Comparison of ENCODE assay signal across 32 cellular contexts in the genomic region with DNA sequence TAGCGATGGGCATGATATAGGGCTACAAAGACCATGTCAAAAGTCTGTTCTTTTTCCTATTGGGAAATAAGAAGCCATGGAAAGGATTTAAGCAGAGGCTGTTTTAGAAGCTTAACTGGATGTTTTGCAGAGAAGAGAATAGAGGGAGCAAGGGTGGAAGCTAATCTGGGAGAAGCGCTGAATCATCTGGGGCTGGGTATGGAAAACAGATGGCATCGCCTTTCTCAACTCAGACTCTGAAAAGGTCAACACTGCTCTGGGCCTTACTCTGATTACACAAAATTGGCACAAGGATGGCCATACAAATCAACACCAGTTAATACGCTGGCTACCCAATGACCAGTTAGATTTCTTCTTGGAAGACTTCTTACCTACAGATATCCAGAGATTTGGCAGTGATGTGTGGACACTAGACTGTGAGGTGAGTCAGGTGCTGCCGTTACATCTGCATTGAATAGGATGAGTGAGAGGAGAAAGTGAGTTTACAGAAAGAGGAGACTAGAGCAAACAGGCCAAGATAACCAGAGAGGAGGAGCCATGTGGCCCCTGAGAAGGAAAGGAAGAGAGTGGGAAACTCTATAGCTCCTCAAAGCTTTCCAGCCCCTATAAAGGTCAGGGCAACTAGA. TPM values are rescaled to one million over a fixed set of nuclear protein-coding genes. Genes with fewer than 3 reads are reported as not detected.
DNase-seq lines count a peak whose midpoint lies in the region; ATAC-seq and TF ChIP-seq lines count a peak whose summit lies in the region.
"Had no signal": no experiment of that assay in that cellular context is flagged by ENCODE, and none has a peak within 500 bp of the region (broad histone marks: within the 10 kb centered on the region; RNA-seq: fewer than 3 reads in every experiment).

No MANE protein-coding gene starts in this region.

- no peak for ATAC-seq in GM19351 (IDR thresholded peaks at IDR 0.05; ENCODE audit: unreplicated experiment)
- ATAC-seq: activated T-helper 17 cell treated with anti-CD3 and anti-CD28 coated beads, Interleukin-2, amount 50 U/mL, for 72 hours; left ventricle myocardium superior; natural killer cell; WTC11 had no signal

- TF ChIP-seq CTCF in WERI-Rb-1 (IDR thresholded peaks at IDR 0.05; ENCODE audit: low read depth, low read length) (no peak), GM13976 (IDR thresholded peaks at IDR 0.05; ENCODE audit: borderline replicate concordance, control extremely low read depth, extremely low read depth, insufficient read depth, missing control alignments) (no peak)

- peak; percentile 43 for DNase-seq in activated CD4-positive, alpha-beta T cell treated with anti-CD3 and anti-CD28 coated beads, Interleukin-2, amount 10 ng/mL, durations not matched to agents 24 days and 14 days
- DNase-seq in activated CD4-positive, alpha-beta T cell treated with anti-CD3 and anti-CD28 coated beads for 48 hours: no peak
- DNase-seq in WERI-Rb-1: peak; percentile 55
- DNase-seq in fibroblast of the conjunctiva (ENCODE audit: low read depth): peak; percentile 12
- DNase-seq in retina: no peak
- no peak for DNase-seq in GM13976 (ENCODE audit: low spot score)
- DNase-seq: activated CD4-positive, alpha-beta T cell treated with anti-CD3 and anti-CD28 coated beads, Interleukin-2, amount 50 U/mL, for 48 hours; activated CD8-positive, alpha-beta memory T cell treated with anti-CD3 and anti-CD28 coated beads, Interleukin-2, amount 50 U/mL, for 4 hours; activated naive CD8-positive, alpha-beta T cell treated with anti-CD3 and anti-CD28 coated beads for 36 hours; cerebellar nuclear complex; dorsolateral prefrontal cortex; hypothalamus; left ventricle myocardium superior; natural killer cell; NCI-H1048; NCI-H2081; NCI-H446 treated with DMSO at 0.1 percent for 48 hours; SHP77; stimulated activated CD4-positive, alpha-beta T cell treated with anti-CD3 and anti-CD28 coated beads, Interleukin-4, amount 100 ng/mL, for 4 hours; stimulated activated naive CD4-positive, alpha-beta T cell; SW 1271; T1000; testis had no signal

- no peak overlapping the region for H3K27ac Mint-ChIP-seq in activated CD4-positive, alpha-beta T cell treated with anti-CD3 and anti-CD28 coated beads, Interleukin-2, amount 10 ng/mL, durations not matched to agents 24 days and 14 days
- H3K27ac Mint-ChIP-seq: activated naive CD8-positive, alpha-beta T cell treated with anti-CD3 and anti-CD28 coated beads for 36 hours; activated T-helper 17 cell treated with anti-CD3 and anti-CD28 coated beads, Interleukin-2, amount 50 U/mL, for 72 hours; mesothelial cell of epicardium; natural killer cell; WTC11 had no signal

- H3K36me3 ChIP-seq in WERI-Rb-1 (no peaks in the 10 kb centered on the region), skeletal muscle tissue (ENCODE audit: control insufficient read depth in 3 of 3, insufficient read depth in 3 of 3, low read length in 3 of 3) (no peaks in the 10 kb centered on the region)
- H3K36me3 ChIP-seq: BLaER1 treated with 17β-estradiol and CSF1 and Interleukin-3, amounts not matched to agents 10 nM and 100 nM; right atrium auricular region; vagina had no signal

- in situ Hi-C loops in GM13976 (cut with MboI; ENCODE audit: low sequenced_read_pairs, unreplicated experiment): no loop called here

- H3K27ac ChIP-seq in WERI-Rb-1 (peak overlapping the region; percentile 56), skeletal muscle tissue (ENCODE audit: low read depth, low read length) (peak overlapping the region; percentile 67)
- H3K27ac ChIP-seq: BLaER1 treated with 17β-estradiol and CSF1 and Interleukin-3, amounts not matched to agents 10 nM and 100 nM; HL-60; right atrium auricular region; testis; vagina had no signal

- intact Hi-C loops in activated CD4-positive, alpha-beta T cell treated with anti-CD3 and anti-CD28 coated beads, Interleukin-2, amount 10 ng/mL, durations not matched to agents 24 days and 14 days (cut with micrococcal nuclease): no loop called here

- no peak overlapping the region for H3K9ac ChIP-seq in skeletal muscle tissue (ENCODE audit: low read depth in 1 of 3, low read length in 3 of 3)
- H3K9ac ChIP-seq: BLaER1 treated with 17β-estradiol and CSF1 and Interleukin-3, amounts not matched to agents 10 nM and 100 nM had no signal

- H3K9me3 Mint-ChIP-seq in activated CD4-positive, alpha-beta T cell treated with anti-CD3 and anti-CD28 coated beads, Interleukin-2, amount 10 ng/mL, durations not matched to agents 24 days and 14 days: no peaks in the 10 kb centered on the region
- H3K9me3 Mint-ChIP-seq: activated naive CD8-positive, alpha-beta T cell treated with anti-CD3 and anti-CD28 coated beads for 36 hours; activated T-helper 17 cell treated with anti-CD3 and anti-CD28 coated beads, Interleukin-2, amount 50 U/mL, for 72 hours; mesothelial cell of epicardium; natural killer cell; WTC11 had no signal

- H3K4me3 ChIP-seq in WERI-Rb-1 (ENCODE audit: low read depth, low read length) (no peak overlapping the region), skeletal muscle tissue (ENCODE audit: low read length in 3 of 3) (peak overlapping the region in 1 of 3 donors; percentile 17)
- H3K4me3 ChIP-seq: BLaER1 treated with 17β-estradiol and CSF1 and Interleukin-3, amounts not matched to agents 10 nM and 100 nM; dorsolateral prefrontal cortex; right atrium auricular region; testis; vagina had no signal

- H3K27me3 Mint-ChIP-seq in activated CD4-positive, alpha-beta T cell treated with anti-CD3 and anti-CD28 coated beads, Interleukin-2, amount 10 ng/mL, durations not matched to agents 24 days and 14 days: peaks cover 24% of the 10 kb centered on the region

- H3K4me1 Mint-ChIP-seq in activated CD4-positive, alpha-beta T cell treated with anti-CD3 and anti-CD28 coated beads, Interleukin-2, amount 10 ng/mL, durations not matched to agents 24 days and 14 days: no peaks in the 10 kb centered on the region
- H3K4me1 Mint-ChIP-seq: activated naive CD8-positive, alpha-beta T cell treated with anti-CD3 and anti-CD28 coated beads for 36 hours; activated T-helper 17 cell treated with anti-CD3 and anti-CD28 coated beads, Interleukin-2, amount 50 U/mL, for 72 hours; mesothelial cell of epicardium; natural killer cell; WTC11 had no signal

- H3K4me3 Mint-ChIP-seq in activated CD4-positive, alpha-beta T cell treated with anti-CD3 and anti-CD28 coated beads, Interleukin-2, amount 10 ng/mL, durations not matched to agents 24 days and 14 days: no peak overlapping the region
- H3K4me3 Mint-ChIP-seq: activated naive CD8-positive, alpha-beta T cell treated with anti-CD3 and anti-CD28 coated beads for 36 hours; activated T-helper 17 cell treated with anti-CD3 and anti-CD28 coated beads, Interleukin-2, amount 50 U/mL, for 72 hours; mesothelial cell of epicardium; natural killer cell; WTC11 had no signal

- H3K4me1 ChIP-seq in skeletal muscle tissue (ENCODE audit: control insufficient read depth in 3 of 3, insufficient read depth in 3 of 3, low read length in 3 of 3): peaks cover 0 to 11% (median 0%) of the 10 kb centered on the region in 3 donors
- H3K4me1 ChIP-seq: BLaER1 treated with 17β-estradiol and CSF1 and Interleukin-3, amounts not matched to agents 10 nM and 100 nM; right atrium auricular region; testis; vagina had no signal

- no peaks in the 10 kb centered on the region for H3K36me3 Mint-ChIP-seq in activated CD4-positive, alpha-beta T cell treated with anti-CD3 and anti-CD28 coated beads, Interleukin-2, amount 10 ng/mL, durations not matched to agents 24 days and 14 days (ENCODE audit: low read depth)
- H3K36me3 Mint-ChIP-seq: activated naive CD8-positive, alpha-beta T cell treated with anti-CD3 and anti-CD28 coated beads for 36 hours; mesothelial cell of epicardium; natural killer cell; WTC11 had no signal

- H3K27me3 ChIP-seq in WERI-Rb-1 (ENCODE audit: insufficient read depth, low read depth, severe bottlenecking) (no peaks in the 10 kb centered on the region), skeletal muscle tissue (ENCODE audit: control insufficient read depth in 3 of 3, insufficient read depth in 3 of 3, low read length in 3 of 3) (no peaks in the 10 kb centered on the region)
- H3K27me3 ChIP-seq: BLaER1 treated with 17β-estradiol and CSF1 and Interleukin-3, amounts not matched to agents 10 nM and 100 nM; right atrium auricular region; testis; vagina had no signal

- H3K9me3 ChIP-seq in WERI-Rb-1 (ENCODE audit: severe bottlenecking) (no peaks in the 10 kb centered on the region), skeletal muscle tissue (ENCODE audit: control insufficient read depth in 3 of 3, low read length in 3 of 3) (no peaks in the 10 kb centered on the region)
- H3K9me3 ChIP-seq: right atrium auricular region, testis, vagina had no signal

RNA-seq across cellular contexts. Expression of a gene that starts 6.2 kb away (rescaled TPM):
- total RNA-seq in activated CD4-positive, alpha-beta T cell treated with anti-CD3 and anti-CD28 coated beads, Interleukin-2, amount 10 ng/mL, durations not matched to agents 24 days and 14 days: 146 and 155 TPM in 2 replicates
- 47.5 TPM for total RNA-seq in skeletal muscle tissue

Comparison
In these comparisons a context has a peak if more than half of its experiments do, and no peak if none do; other contexts are left out.
1. DNase-seq: peak in activated CD4-positive, alpha-beta T cell treated with anti-CD3 and anti-CD28 coated beads, Interleukin-2, amount 10 ng/mL, durations not matched to agents 24 days and 14 days (single experiment), WERI-Rb-1 (single experiment) and fibroblast of the conjunctiva (single experiment); none in activated CD4-positive, alpha-beta T cell treated with anti-CD3 and anti-CD28 coated beads for 48 hours (single experiment), retina (single experiment) and GM13976 (single experiment).